Comparison of ENCODE assay signal across 1 cellular context in genomic region chr6:167233490-167233889, GRCh38.
TF ChIP-seq lines count a peak whose summit lies in the region.

No MANE protein-coding gene starts in this region.

TF ChIP-seq in GM23338, 12 proteins besides CTCF, POLR2A, EP300 and RAD21 (continued from another document):
- TF ChIP-seq, protein P1, sequence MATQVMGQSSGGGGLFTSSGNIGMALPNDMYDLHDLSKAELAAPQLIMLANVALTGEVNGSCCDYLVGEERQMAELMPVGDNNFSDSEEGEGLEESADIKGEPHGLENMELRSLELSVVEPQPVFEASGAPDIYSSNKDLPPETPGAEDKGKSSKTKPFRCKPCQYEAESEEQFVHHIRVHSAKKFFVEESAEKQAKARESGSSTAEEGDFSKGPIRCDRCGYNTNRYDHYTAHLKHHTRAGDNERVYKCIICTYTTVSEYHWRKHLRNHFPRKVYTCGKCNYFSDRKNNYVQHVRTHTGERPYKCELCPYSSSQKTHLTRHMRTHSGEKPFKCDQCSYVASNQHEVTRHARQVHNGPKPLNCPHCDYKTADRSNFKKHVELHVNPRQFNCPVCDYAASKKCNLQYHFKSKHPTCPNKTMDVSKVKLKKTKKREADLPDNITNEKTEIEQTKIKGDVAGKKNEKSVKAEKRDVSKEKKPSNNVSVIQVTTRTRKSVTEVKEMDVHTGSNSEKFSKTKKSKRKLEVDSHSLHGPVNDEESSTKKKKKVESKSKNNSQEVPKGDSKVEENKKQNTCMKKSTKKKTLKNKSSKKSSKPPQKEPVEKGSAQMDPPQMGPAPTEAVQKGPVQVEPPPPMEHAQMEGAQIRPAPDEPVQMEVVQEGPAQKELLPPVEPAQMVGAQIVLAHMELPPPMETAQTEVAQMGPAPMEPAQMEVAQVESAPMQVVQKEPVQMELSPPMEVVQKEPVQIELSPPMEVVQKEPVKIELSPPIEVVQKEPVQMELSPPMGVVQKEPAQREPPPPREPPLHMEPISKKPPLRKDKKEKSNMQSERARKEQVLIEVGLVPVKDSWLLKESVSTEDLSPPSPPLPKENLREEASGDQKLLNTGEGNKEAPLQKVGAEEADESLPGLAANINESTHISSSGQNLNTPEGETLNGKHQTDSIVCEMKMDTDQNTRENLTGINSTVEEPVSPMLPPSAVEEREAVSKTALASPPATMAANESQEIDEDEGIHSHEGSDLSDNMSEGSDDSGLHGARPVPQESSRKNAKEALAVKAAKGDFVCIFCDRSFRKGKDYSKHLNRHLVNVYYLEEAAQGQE (IDR thresholded peaks at IDR 0.05; ENCODE audit: unreplicated experiment) = no peak
- no peak for TF ChIP-seq ETS1 (IDR thresholded peaks at IDR 0.05)
- TF ChIP-seq CREB1 (CRISPR knock-in tag; IDR thresholded peaks at IDR 0.05; ENCODE audit: low read depth) = no peak
TF ChIP-seq in GM23338: peak in this region for 0.
